In the genomic region with DNA sequence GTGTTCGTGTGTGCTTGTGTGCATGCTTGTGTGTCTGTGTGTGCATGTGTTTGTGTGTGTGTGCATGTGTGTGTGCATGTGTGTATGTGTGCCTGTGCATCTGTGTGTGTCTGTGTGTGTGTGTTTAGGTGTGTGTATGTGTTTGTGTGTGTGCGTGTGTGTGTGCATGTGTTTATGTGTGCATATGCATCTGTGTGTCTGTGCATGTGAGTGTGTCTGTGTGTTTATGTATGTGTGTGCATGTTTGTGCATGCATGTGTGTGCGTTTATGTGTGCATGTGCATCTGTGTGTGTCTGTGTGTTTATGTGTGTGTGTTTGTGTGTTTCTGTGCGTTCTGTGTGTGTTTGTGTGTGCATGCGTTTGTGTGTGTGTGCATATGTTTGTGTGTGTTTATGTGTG, we compare ENCODE assay signal across 23 cellular contexts.
"Had no signal": no experiment of that assay in that cellular context is flagged by ENCODE, and none has a peak within 500 bp of the region (broad histone marks: within the 10 kb centered on the region; RNA-seq: fewer than 3 reads in every experiment).

No MANE protein-coding gene starts in this region.

- H3K27me3 Mint-ChIP-seq: effector memory CD8-positive, alpha-beta T cell; naive thymus-derived CD4-positive, alpha-beta T cell; stimulated activated naive CD8-positive, alpha-beta T cell treated with anti-CD3 and anti-CD28 coated beads, Interleukin-15, Interleukin-2, amounts not matched to agents 100 ng/mL and 50 ng/mL, for 24 hours had no signal

- H3K27ac ChIP-seq: neural progenitor cell, prostate gland, right atrium auricular region, skin epidermis, spleen, thoracic aorta, tibial nerve had no signal

- H3K4me2 ChIP-seq: neural progenitor cell had no signal

- H2AFZ ChIP-seq: neural progenitor cell had no signal

- H3K4me1 ChIP-seq: prostate gland, right atrium auricular region had no signal

- H3K9me3 ChIP-seq: prostate gland, right atrium auricular region, spleen, thoracic aorta, tibial nerve had no signal

- H3K36me3 ChIP-seq: neural progenitor cell, prostate gland, right atrium auricular region, spleen, thoracic aorta, tibial nerve had no signal

- H3K4me3 Mint-ChIP-seq: effector memory CD8-positive, alpha-beta T cell; immature natural killer cell; memory B cell; naive thymus-derived CD4-positive, alpha-beta T cell; nephron; neural progenitor cell; stimulated activated memory B cell treated with anti-CD40 and anti-IgM and Interleukin-4, amounts not matched to agents 10 μg/mL and 1 μg/mL and 100 μg/mL, for 72 hours; stimulated activated naive CD8-positive, alpha-beta T cell treated with anti-CD3 and anti-CD28 coated beads, Interleukin-15, Interleukin-2, amounts not matched to agents 100 ng/mL and 50 ng/mL, for 24 hours had no signal

- FAIRE-seq: endometrium, frontal cortex had no signal

- DNase-seq: cortex of kidney; effector memory CD8-positive, alpha-beta T cell; hypothalamus; immature natural killer cell; islet precursor cell; midbrain; naive thymus-derived CD4-positive, alpha-beta T cell; nucleus accumbens; stimulated activated CD4-positive, alpha-beta T cell treated with anti-CD3 and anti-CD28 coated beads, Interleukin-4, amount 100 ng/mL, for 4 hours had no signal

- H3K36me3 Mint-ChIP-seq: immature natural killer cell; memory B cell; naive thymus-derived CD4-positive, alpha-beta T cell; neural progenitor cell; stimulated activated memory B cell treated with anti-CD40 and anti-IgM and Interleukin-4, amounts not matched to agents 10 μg/mL and 1 μg/mL and 100 μg/mL, for 72 hours had no signal

- H3K9ac ChIP-seq: neural progenitor cell had no signal

- H3K4me1 Mint-ChIP-seq: nephron had no signal

- H3K27ac Mint-ChIP-seq: effector memory CD8-positive, alpha-beta T cell; immature natural killer cell; memory B cell; naive thymus-derived CD4-positive, alpha-beta T cell; nephron; neural progenitor cell; stimulated activated memory B cell treated with anti-CD40 and anti-IgM and Interleukin-4, amounts not matched to agents 10 μg/mL and 1 μg/mL and 100 μg/mL, for 72 hours; stimulated activated naive CD8-positive, alpha-beta T cell treated with anti-CD3 and anti-CD28 coated beads, Interleukin-15, Interleukin-2, amounts not matched to agents 100 ng/mL and 50 ng/mL, for 24 hours had no signal

- H3K4me3 ChIP-seq: lung, neural progenitor cell, prostate gland, right atrium auricular region, skin epidermis, spleen, thoracic aorta, tibial nerve had no signal

- H3K27me3 ChIP-seq: neural progenitor cell, right atrium auricular region, tibial nerve had no signal

- ATAC-seq: effector memory CD8-positive, alpha-beta T cell; naive thymus-derived CD4-positive, alpha-beta T cell; stimulated activated memory B cell treated with anti-CD40 and anti-IgM and Interleukin-4, amounts not matched to agents 10 μg/mL and 1 μg/mL and 100 μg/mL, for 72 hours had no signal

- H3K9me3 Mint-ChIP-seq: effector memory CD8-positive, alpha-beta T cell; immature natural killer cell; memory B cell; naive thymus-derived CD4-positive, alpha-beta T cell; nephron; stimulated activated memory B cell treated with anti-CD40 and anti-IgM and Interleukin-4, amounts not matched to agents 10 μg/mL and 1 μg/mL and 100 μg/mL, for 72 hours; stimulated activated naive CD8-positive, alpha-beta T cell treated with anti-CD3 and anti-CD28 coated beads, Interleukin-15, Interleukin-2, amounts not matched to agents 100 ng/mL and 50 ng/mL, for 24 hours had no signal
